Comparison of ENCODE assay signal across 1 cellular context in the genomic region with DNA sequence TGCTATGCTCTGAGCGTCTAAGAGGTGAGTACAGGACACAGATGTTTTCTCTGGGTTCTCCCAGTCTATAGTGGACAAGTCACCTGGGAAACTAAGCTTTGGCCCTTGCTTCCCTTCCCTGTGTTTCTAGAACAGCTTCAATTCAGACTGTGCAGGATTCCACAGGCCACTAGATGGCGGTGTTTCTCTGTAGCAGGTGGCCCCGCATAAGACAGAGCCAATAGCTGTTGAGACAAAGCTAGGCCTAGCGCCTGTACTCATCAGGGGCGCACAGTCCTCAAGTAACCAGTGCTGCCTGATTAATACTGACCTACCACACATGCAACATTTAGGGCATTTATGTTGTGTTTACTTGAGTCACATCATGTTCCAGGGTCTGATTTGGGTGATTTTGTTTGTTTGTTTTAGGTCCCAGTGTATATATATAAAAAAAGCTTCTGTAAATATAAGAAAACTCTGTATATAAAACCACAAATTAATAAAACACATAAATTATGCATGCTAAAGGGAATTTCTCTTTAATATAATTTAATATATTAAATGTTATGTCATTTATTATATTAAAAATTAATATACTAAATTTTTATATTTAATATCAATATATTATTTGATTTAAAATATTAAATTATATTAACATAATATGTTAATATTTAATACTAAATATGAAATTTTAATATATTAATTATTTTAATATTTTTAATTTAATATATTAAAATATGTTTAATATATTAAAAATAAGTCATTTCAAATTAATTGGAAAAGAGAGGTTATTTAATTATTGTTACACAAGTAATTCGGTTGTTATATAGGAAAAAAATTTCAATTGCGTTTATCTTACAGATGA.
TF ChIP-seq lines count a peak whose summit lies in the region.

No MANE protein-coding gene starts in this region.

TF ChIP-seq in GM23338, 12 proteins besides CTCF, POLR2A, EP300 and RAD21 (continued from another document):
- TF ChIP-seq, protein P1, sequence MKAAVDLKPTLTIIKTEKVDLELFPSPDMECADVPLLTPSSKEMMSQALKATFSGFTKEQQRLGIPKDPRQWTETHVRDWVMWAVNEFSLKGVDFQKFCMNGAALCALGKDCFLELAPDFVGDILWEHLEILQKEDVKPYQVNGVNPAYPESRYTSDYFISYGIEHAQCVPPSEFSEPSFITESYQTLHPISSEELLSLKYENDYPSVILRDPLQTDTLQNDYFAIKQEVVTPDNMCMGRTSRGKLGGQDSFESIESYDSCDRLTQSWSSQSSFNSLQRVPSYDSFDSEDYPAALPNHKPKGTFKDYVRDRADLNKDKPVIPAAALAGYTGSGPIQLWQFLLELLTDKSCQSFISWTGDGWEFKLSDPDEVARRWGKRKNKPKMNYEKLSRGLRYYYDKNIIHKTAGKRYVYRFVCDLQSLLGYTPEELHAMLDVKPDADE (IDR thresholded peaks at IDR 0.05): no peak
- TF ChIP-seq CREB1 (CRISPR knock-in tag; IDR thresholded peaks at IDR 0.05; ENCODE audit: low read depth) (no peak), ZNF114 (CRISPR knock-in tag; IDR thresholded peaks at IDR 0.05) (no peak), REST (IDR thresholded peaks at IDR 0.05; ENCODE audit: unreplicated experiment) (no peak), STAT1 (IDR thresholded peaks at IDR 0.05; ENCODE audit: unreplicated experiment) (no peak), POLR2AphosphoS5 (IDR thresholded peaks at IDR 0.05; ENCODE audit: low read depth) (no peak)
